20 cellular contexts compared by ENCODE assay signal in the genomic region with DNA sequence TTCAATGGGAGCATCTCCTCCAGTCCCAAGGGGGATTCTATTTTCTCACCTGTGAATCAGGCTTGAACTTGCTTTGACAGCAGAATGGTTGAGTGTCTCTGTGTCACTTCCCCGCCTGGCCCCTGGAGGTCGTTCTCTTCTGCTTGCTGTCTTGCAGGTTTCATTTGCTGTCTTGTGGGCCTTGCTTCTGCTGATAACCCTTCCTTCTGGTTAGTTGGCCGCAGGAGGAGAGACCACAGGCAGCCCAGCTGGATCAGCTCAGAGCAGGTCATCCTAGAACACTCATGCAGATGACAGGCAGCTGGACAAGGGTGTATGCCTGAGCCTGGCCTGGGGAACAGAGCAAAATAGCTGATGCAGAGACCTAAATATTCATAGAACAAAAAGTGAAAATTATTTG.
DNase-seq lines count a peak whose midpoint lies in the region; ATAC-seq and TF ChIP-seq lines count a peak whose summit lies in the region.
"Had no signal": no experiment of that assay in that cellular context is flagged by ENCODE, and none has a peak within 500 bp of the region (broad histone marks: within the 10 kb centered on the region; RNA-seq: fewer than 3 reads in every experiment).

No MANE protein-coding gene starts in this region.

- intact Hi-C loops in body of pancreas (cut with DNase I) = no loop called here

- TF ChIP-seq POLR2A in body of pancreas (IDR thresholded peaks at IDR 0.05) = no peak

- peak; percentile 62 for TF ChIP-seq CTCF in GM12872 (IDR thresholded peaks at IDR 0.05; ENCODE audit: insufficient read depth, low read depth, low read length)
- no peak for TF ChIP-seq CTCF in body of pancreas (IDR thresholded peaks at IDR 0.05)

- H3K27ac ChIP-seq in body of pancreas = no peak overlapping the region
- H3K27ac ChIP-seq: parathyroid adenoma, VCaP had no signal

- H3K27me3 ChIP-seq in body of pancreas = no peaks in the 10 kb centered on the region

- H3K4me3 ChIP-seq in body of pancreas = no peak overlapping the region

- no peaks in the 10 kb centered on the region for H3K36me3 ChIP-seq in body of pancreas (replicated peaks in 1 of 2; ENCODE audit: insufficient read depth in 1 of 2, low read depth in 2 of 2)

- peak; percentile 63 for ATAC-seq in HG02759 (IDR thresholded peaks at IDR 0.05; ENCODE audit: unreplicated experiment)
- ATAC-seq in body of pancreas = no peak
- ATAC-seq: activated CD8-positive, alpha-beta memory T cell treated with anti-CD3 and anti-CD28 coated beads, Interleukin-2, amount 10 ng/mL, durations not matched to agents 7 days and 5 days had no signal

- no peaks in the 10 kb centered on the region for H3K9me3 ChIP-seq in body of pancreas

- DNase-seq in UCSD-AML1 (lab: John Stamatoyannopoulos, UW; ENCODE audit: unreplicated experiment) (peak; percentile 50), iPS-NIHi7 (ENCODE audit: extremely low spot score) (peak; percentile 66), body of pancreas (no peak), HK-2 (ENCODE audit: unreplicated experiment) (no peak), activated T-cell treated with anti-CD3 and anti-CD28 coated beads for 4 hours (no peak), HuH-7.5 (ENCODE audit: low spot score) (no peak)
- DNase-seq: activated CD8-positive, alpha-beta memory T cell treated with anti-CD3 and anti-CD28 coated beads, Interleukin-2, amount 10 ng/mL, durations not matched to agents 7 days and 5 days; activated naive CD8-positive, alpha-beta T cell treated with anti-CD3 and anti-CD28 coated beads, Interleukin-2, amount 10 ng/mL, durations not matched to agents 7 days and 5 days; erythroblast; HCEC 1CT; Kasumi-1; NCI-H2029 treated with DMSO at 0.1 percent for 48 hours; NCI-H748 treated with DMSO at 0.1 percent for 48 hours; SIG-M5; stimulated activated CD8-positive, alpha-beta memory T cell treated with anti-CD3 and anti-CD28 coated beads, Interleukin-4, amount 100 ng/mL, for 48 hours; trophoblast cell had no signal

- H3K4me1 ChIP-seq in body of pancreas = peaks cover 28% of the 10 kb centered on the region
- H3K4me1 ChIP-seq: parathyroid adenoma had no signal

- WGBS in body of pancreas, 2 donors = 64 to 92% methylated on average over 3 of the region's 3 CpGs

Comparison
In these comparisons a context has a peak if more than half of its experiments do, and no peak if none do; other contexts are left out.
1. DNase-seq: peak in UCSD-AML1 (single experiment) and iPS-NIHi7 (single experiment); none in body of pancreas (0 of 4), HK-2 (single experiment), activated T-cell treated with anti-CD3 and anti-CD28 coated beads for 4 hours (single experiment) and HuH-7.5 (single experiment).